Comparison of ENCODE assay signal across 1 cellular context in the genomic region with DNA sequence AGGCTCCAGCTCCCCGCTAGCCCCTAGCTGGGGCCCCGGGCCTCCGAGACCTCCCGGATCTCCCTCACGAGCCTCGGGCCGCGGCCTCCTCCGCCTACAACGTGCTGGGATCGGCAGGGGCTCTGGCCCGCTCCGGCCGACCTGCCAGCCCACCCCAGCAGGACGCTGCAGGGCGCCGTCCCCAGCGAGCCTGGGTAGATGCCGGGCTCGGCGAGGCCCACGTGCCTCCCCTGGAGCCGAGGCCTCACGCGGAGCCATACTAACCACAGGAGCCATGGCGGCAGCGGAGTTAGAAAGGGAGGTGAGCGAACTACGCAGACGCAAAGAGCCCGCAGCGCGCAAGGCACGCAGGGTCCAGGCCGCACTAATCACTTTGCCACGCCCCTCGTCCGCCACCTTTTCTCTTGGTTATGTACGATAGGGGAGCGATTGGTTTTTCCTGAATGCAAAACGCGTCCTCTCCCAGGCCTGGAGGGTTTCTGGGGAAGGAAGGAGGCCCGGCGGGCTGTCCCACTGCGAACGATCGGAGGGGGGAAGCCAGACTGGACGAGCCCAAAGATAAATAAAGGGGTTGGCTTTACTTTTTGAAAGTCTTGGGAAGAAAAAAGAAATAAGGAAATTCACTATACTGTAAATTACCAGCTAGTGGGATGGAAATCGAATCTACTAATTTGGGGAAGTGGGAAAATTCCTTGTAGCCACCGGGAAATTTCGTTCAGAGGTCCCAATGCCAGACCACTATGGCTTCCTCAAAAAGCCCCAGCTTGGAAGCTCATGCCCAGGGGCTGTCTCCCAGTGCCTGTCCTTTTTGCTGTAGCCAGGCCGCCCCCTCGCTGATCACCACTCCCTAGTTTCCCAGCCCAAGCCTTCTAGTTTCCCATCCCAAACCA.
TF ChIP-seq lines count a peak whose summit lies in the region.

TSS of gene RPL22 (minus strand) at position 298 of the 890 bp plus-strand sequence. CDS start at position 276, 22 bp downstream.

TF ChIP-seq in HepG2, 621 proteins besides CTCF, POLR2A, EP300 and RAD21 (continued from another document and continues in another):
- peak; percentile 99 for TF ChIP-seq MYC (CRISPR knock-in tag; IDR thresholded peaks at IDR 0.05; ENCODE audit: borderline replicate concordance)
- peak; percentile 26; the same call in 1 of the 2 replicates for TF ChIP-seq NFYC (CRISPR knock-in tag; IDR thresholded peaks at IDR 0.05)
- TF ChIP-seq POLR2AphosphoS2 (IDR thresholded peaks at IDR 0.05; ENCODE audit: low read depth, low read length), result 0 out of 2 replicates have a peak, but pooled peaks have one; percentile 64
- TF ChIP-seq NFRKB (IDR thresholded peaks at IDR 0.05), result no peak
- TF ChIP-seq ZNF180 (CRISPR knock-in tag; IDR thresholded peaks at IDR 0.05; ENCODE audit: borderline replicate concordance, low read depth), result no peak
- peak; percentile 38; the same call in 1 of the 2 replicates for TF ChIP-seq ATF7-NPFF (CRISPR knock-in tag; IDR thresholded peaks at IDR 0.05; ENCODE audit: low read depth)
- TF ChIP-seq ZBTB38 (CRISPR knock-in tag; IDR thresholded peaks at IDR 0.05), result peak; percentile 87
- TF ChIP-seq ZBTB10 (CRISPR knock-in tag; IDR thresholded peaks at IDR 0.05; ENCODE audit: borderline replicate concordance), result peak; percentile 34; the same call in 1 of the 2 replicates
- TF ChIP-seq SNAPC5 (CRISPR knock-in tag; IDR thresholded peaks at IDR 0.05; ENCODE audit: borderline replicate concordance), result peak; percentile 80
- peak; percentile 75 for TF ChIP-seq HES4 (CRISPR knock-in tag; IDR thresholded peaks at IDR 0.05; ENCODE audit: borderline replicate concordance)
- no peak for TF ChIP-seq ZNF24 (IDR thresholded peaks at IDR 0.05)
- TF ChIP-seq TSC22D2 (CRISPR knock-in tag; IDR thresholded peaks at IDR 0.05; ENCODE audit: borderline replicate concordance), result peak; percentile 29; the same call in 1 of the 2 replicates
- TF ChIP-seq PAX8 (CRISPR knock-in tag; IDR thresholded peaks at IDR 0.05; ENCODE audit: borderline replicate concordance), result peak; percentile 84; the same call in 1 of the 2 replicates
- TF ChIP-seq ZNF12 (CRISPR knock-in tag; IDR thresholded peaks at IDR 0.05), result peak; percentile 72
- TF ChIP-seq, protein P1, sequence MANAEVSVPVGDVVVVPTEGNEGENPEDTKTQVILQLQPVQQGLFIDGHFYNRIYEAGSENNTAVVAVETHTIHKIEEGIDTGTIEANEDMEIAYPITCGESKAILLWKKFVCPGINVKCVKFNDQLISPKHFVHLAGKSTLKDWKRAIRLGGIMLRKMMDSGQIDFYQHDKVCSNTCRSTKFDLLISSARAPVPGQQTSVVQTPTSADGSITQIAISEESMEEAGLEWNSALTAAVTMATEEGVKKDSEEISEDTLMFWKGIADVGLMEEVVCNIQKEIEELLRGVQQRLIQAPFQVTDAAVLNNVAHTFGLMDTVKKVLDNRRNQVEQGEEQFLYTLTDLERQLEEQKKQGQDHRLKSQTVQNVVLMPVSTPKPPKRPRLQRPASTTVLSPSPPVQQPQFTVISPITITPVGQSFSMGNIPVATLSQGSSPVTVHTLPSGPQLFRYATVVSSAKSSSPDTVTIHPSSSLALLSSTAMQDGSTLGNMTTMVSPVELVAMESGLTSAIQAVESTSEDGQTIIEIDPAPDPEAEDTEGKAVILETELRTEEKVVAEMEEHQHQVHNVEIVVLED (CRISPR knock-in tag; IDR thresholded peaks at IDR 0.05; ENCODE audit: borderline replicate concordance), result peak; percentile 99
- no peak for TF ChIP-seq AHDC1 (CRISPR knock-in tag; IDR thresholded peaks at IDR 0.05; ENCODE audit: borderline replicate concordance)
- no peak for TF ChIP-seq ZNF530 (CRISPR knock-in tag; IDR thresholded peaks at IDR 0.05; ENCODE audit: low read depth)
- TF ChIP-seq SMYD3 (CRISPR knock-in tag; IDR thresholded peaks at IDR 0.05), result peak; percentile 45; the same call in 1 of the 2 replicates
- no peak for TF ChIP-seq IKZF1 (IDR thresholded peaks at IDR 0.05)
- TF ChIP-seq KDM4B (CRISPR knock-in tag; IDR thresholded peaks at IDR 0.05), result no peak
- TF ChIP-seq ZNF224 (CRISPR knock-in tag; IDR thresholded peaks at IDR 0.05), result 0 out of 2 replicates have a peak, but pooled peaks have one; percentile 26
- peak; percentile 83 for TF ChIP-seq STAT5B (CRISPR knock-in tag; IDR thresholded peaks at IDR 0.05)
- TF ChIP-seq ZNF343 (CRISPR knock-in tag; IDR thresholded peaks at IDR 0.05), result peak; percentile 95
- peak; percentile 100 for TF ChIP-seq PHF8 (CRISPR knock-in tag; IDR thresholded peaks at IDR 0.05)
- peak; percentile 79 for TF ChIP-seq ZBTB43 (CRISPR knock-in tag; conservative IDR thresholded peaks at IDR 0.05)
- TF ChIP-seq RFX1 (IDR thresholded peaks at IDR 0.05), result no peak
- no peak for TF ChIP-seq CHD4 (IDR thresholded peaks at IDR 0.05; ENCODE audit: borderline replicate concordance, low read length)
- TF ChIP-seq ATRX (CRISPR knock-in tag; IDR thresholded peaks at IDR 0.05; ENCODE audit: borderline replicate concordance), result no peak
- TF ChIP-seq CENPT (CRISPR knock-in tag; IDR thresholded peaks at IDR 0.05; ENCODE audit: low read depth), result peak; percentile 62; the same call in 1 of the 2 replicates
- no peak for TF ChIP-seq SSRP1 (CRISPR knock-in tag; IDR thresholded peaks at IDR 0.05)
- no peak for TF ChIP-seq ZNF17 (CRISPR knock-in tag; IDR thresholded peaks at IDR 0.05)
- TF ChIP-seq SP2 (CRISPR knock-in tag; IDR thresholded peaks at IDR 0.05), result peak; percentile 53; the same call in 1 of the 2 replicates
- no peak for TF ChIP-seq PLSCR1 (CRISPR knock-in tag; IDR thresholded peaks at IDR 0.05; ENCODE audit: borderline replicate concordance)
- TF ChIP-seq SMARCC2 (IDR thresholded peaks at IDR 0.05), result no peak
- no peak for TF ChIP-seq E2F2 (CRISPR knock-in tag; IDR thresholded peaks at IDR 0.05; ENCODE audit: borderline replicate concordance)
- TF ChIP-seq NR0B2 (CRISPR knock-in tag; IDR thresholded peaks at IDR 0.05), result peak; percentile 90
- TF ChIP-seq SRSF4 (IDR thresholded peaks at IDR 0.05; ENCODE audit: low read depth, low read length, poor library complexity, severe bottlenecking), result no peak
- TF ChIP-seq RFXAP (CRISPR knock-in tag; IDR thresholded peaks at IDR 0.05; ENCODE audit: borderline replicate concordance), result peak; percentile 91; the same call in 1 of the 2 replicates
- TF ChIP-seq TARDBP (CRISPR knock-in tag; IDR thresholded peaks at IDR 0.05), result peak; percentile 93
- TF ChIP-seq NCOA1 (CRISPR knock-in tag; IDR thresholded peaks at IDR 0.05), result 0 out of 2 replicates have a peak, but pooled peaks have one; percentile 20
- TF ChIP-seq FIP1L1 (IDR thresholded peaks at IDR 0.05; ENCODE audit: borderline replicate concordance, insufficient read depth, low read depth, low read length), result no peak
